19 cellular contexts compared by ENCODE assay signal in genomic region chr19:49231804-49232203, GRCh38.
DNase-seq lines count a peak whose midpoint lies in the region; ATAC-seq and TF ChIP-seq lines count a peak whose summit lies in the region.
"Had no signal": no experiment of that assay in that cellular context is flagged by ENCODE, and none has a peak within 500 bp of the region (broad histone marks: within the 10 kb centered on the region; RNA-seq: fewer than 3 reads in every experiment).

No MANE protein-coding gene starts in this region.

- peaks cover 10% of the 10 kb centered on the region for H3K27me3 Mint-ChIP-seq in activated naive CD8-positive, alpha-beta T cell treated with anti-CD3 and anti-CD28 coated beads, Interleukin-2, amount 50 U/mL, for 24 hours
- H3K27me3 Mint-ChIP-seq in natural killer cell (ENCODE audit: low read depth in 2 of 2): peaks cover 8 to 13% of the 10 kb centered on the region in 2 donors

- peak; percentile 38 for DNase-seq in activated CD4-positive, CD25-positive, alpha-beta regulatory T cell treated with anti-CD3 and anti-CD28 coated beads, Interleukin-2, amount 50 U/mL, for 72 hours
- DNase-seq in activated CD4-positive, CD25-positive, alpha-beta regulatory T cell (lab: John Stamatoyannopoulos, UW): no peak
- peak; percentile 18 for DNase-seq in stimulated activated CD4-positive, alpha-beta T cell treated with anti-CD3 and anti-CD28 coated beads, Interleukin-4, amount 100 ng/mL, for 24 hours
- DNase-seq in stimulated activated CD4-positive, alpha-beta T cell treated with anti-CD3 and anti-CD28 coated beads, Interleukin-4, amount 100 ng/mL, for 4 hours: no peak
- DNase-seq in activated naive CD8-positive, alpha-beta T cell treated with anti-CD3 and anti-CD28 coated beads, Interleukin-2, amount 50 U/mL, for 24 hours: peak; percentile 25
- DNase-seq in natural killer cell: no peak
- DNase-seq in NCI-H2196 (lab: John Stamatoyannopoulos, UW; ENCODE audit: unreplicated experiment): no peak
- DNase-seq: body of pancreas, colonic mucosa, left ventricle myocardium inferior, NCI-H1105 treated with DMSO at 0.1 percent for 48 hours, NCI-H2107, NCI-H526 had no signal

- H3K27ac Mint-ChIP-seq in activated naive CD8-positive, alpha-beta T cell treated with anti-CD3 and anti-CD28 coated beads, Interleukin-2, amount 50 U/mL, for 24 hours: peak overlapping the region; percentile 22
- H3K27ac Mint-ChIP-seq in natural killer cell: no peak overlapping the region
- H3K27ac Mint-ChIP-seq: activated naive CD4-positive, alpha-beta T cell treated with anti-CD3 and anti-CD28 coated beads, Interleukin-2, amount 50 U/mL, for 24 hours; neural progenitor cell; stimulated activated naive CD8-positive, alpha-beta T cell treated with anti-CD3 and anti-CD28 coated beads, Interleukin-15, Interleukin-2, amounts not matched to agents 100 ng/mL and 50 ng/mL, for 24 hours; type B pancreatic cell had no signal

- no peaks in the 10 kb centered on the region for H3K36me3 Mint-ChIP-seq in activated naive CD8-positive, alpha-beta T cell treated with anti-CD3 and anti-CD28 coated beads, Interleukin-2, amount 50 U/mL, for 24 hours (ENCODE audit: low read depth)
- no peaks in the 10 kb centered on the region for H3K36me3 Mint-ChIP-seq in natural killer cell
- H3K36me3 Mint-ChIP-seq: activated naive CD4-positive, alpha-beta T cell treated with anti-CD3 and anti-CD28 coated beads, Interleukin-2, amount 50 U/mL, for 24 hours; neural progenitor cell; type B pancreatic cell had no signal

- TF ChIP-seq CTCF in natural killer cell (IDR thresholded peaks at IDR 0.05): no peak

- H3K4me3 Mint-ChIP-seq in activated naive CD8-positive, alpha-beta T cell treated with anti-CD3 and anti-CD28 coated beads, Interleukin-2, amount 50 U/mL, for 24 hours: no peak overlapping the region
- H3K4me3 Mint-ChIP-seq in natural killer cell: no peak overlapping the region
- H3K4me3 Mint-ChIP-seq: activated naive CD4-positive, alpha-beta T cell treated with anti-CD3 and anti-CD28 coated beads, Interleukin-2, amount 50 U/mL, for 24 hours; neural progenitor cell; stimulated activated naive CD8-positive, alpha-beta T cell treated with anti-CD3 and anti-CD28 coated beads, Interleukin-15, Interleukin-2, amounts not matched to agents 100 ng/mL and 50 ng/mL, for 24 hours; type B pancreatic cell had no signal

- H3K4me1 Mint-ChIP-seq in activated naive CD8-positive, alpha-beta T cell treated with anti-CD3 and anti-CD28 coated beads, Interleukin-2, amount 50 U/mL, for 24 hours: peaks cover 10% of the 10 kb centered on the region
- peaks cover 0 to 4% of the 10 kb centered on the region in 2 donors for H3K4me1 Mint-ChIP-seq in natural killer cell

- peak; percentile 63 for ATAC-seq in activated naive CD8-positive, alpha-beta T cell treated with anti-CD3 and anti-CD28 coated beads, Interleukin-2, amount 50 U/mL, for 24 hours
- ATAC-seq in natural killer cell (no peak), GM19023 (IDR thresholded peaks at IDR 0.05; ENCODE audit: unreplicated experiment) (no peak)
- ATAC-seq: body of pancreas, Right ventricle myocardium inferior had no signal

- intact Hi-C loops in natural killer cell (cut with micrococcal nuclease): no loop called here

- no peaks in the 10 kb centered on the region for H3K9me3 Mint-ChIP-seq in activated naive CD8-positive, alpha-beta T cell treated with anti-CD3 and anti-CD28 coated beads, Interleukin-2, amount 50 U/mL, for 24 hours
- no peaks in the 10 kb centered on the region for H3K9me3 Mint-ChIP-seq in natural killer cell
- H3K9me3 Mint-ChIP-seq: activated naive CD4-positive, alpha-beta T cell treated with anti-CD3 and anti-CD28 coated beads, Interleukin-2, amount 50 U/mL, for 24 hours; neural progenitor cell; stimulated activated naive CD8-positive, alpha-beta T cell treated with anti-CD3 and anti-CD28 coated beads, Interleukin-15, Interleukin-2, amounts not matched to agents 100 ng/mL and 50 ng/mL, for 24 hours; type B pancreatic cell had no signal

Comparison
In these comparisons a context has a peak if more than half of its experiments do, and no peak if none do; other contexts are left out.
1. DNase-seq: peak in activated CD4-positive, CD25-positive, alpha-beta regulatory T cell treated with anti-CD3 and anti-CD28 coated beads, Interleukin-2, amount 50 U/mL, for 72 hours (single experiment), stimulated activated CD4-positive, alpha-beta T cell treated with anti-CD3 and anti-CD28 coated beads, Interleukin-4, amount 100 ng/mL, for 24 hours (single experiment) and activated naive CD8-positive, alpha-beta T cell treated with anti-CD3 and anti-CD28 coated beads, Interleukin-2, amount 50 U/mL, for 24 hours (single experiment); none in activated CD4-positive, CD25-positive, alpha-beta regulatory T cell (0 of 4), stimulated activated CD4-positive, alpha-beta T cell treated with anti-CD3 and anti-CD28 coated beads, Interleukin-4, amount 100 ng/mL, for 4 hours (0 of 2), natural killer cell (single experiment) and NCI-H2196 (single experiment).